In genomic region chr12:95522692-95523091, GRCh38 we compare ENCODE assay signal across 28 cellular contexts. TPM values are rescaled to one million over a fixed set of nuclear protein-coding genes. Genes with fewer than 3 reads are reported as not detected.
"Had no signal": no experiment of that assay in that cellular context is flagged by ENCODE, and none has a peak within 500 bp of the region (broad histone marks: within the 10 kb centered on the region; RNA-seq: fewer than 3 reads in every experiment).

No MANE protein-coding gene starts in this region.

- H3K27me3 Mint-ChIP-seq: activated CD4-positive, alpha-beta memory T cell treated with anti-CD3 and anti-CD28 coated beads for 36 hours; activated CD4-positive, alpha-beta T cell treated with anti-CD3 and anti-CD28 coated beads, Interleukin-2, amount 10 ng/mL, durations not matched to agents 24 days and 14 days; activated T-cell treated with anti-CD3 and anti-CD28 coated beads, Interleukin-2, amount 50 U/mL, for 24 hours; naive thymus-derived CD8-positive, alpha-beta T cell had no signal

- H3K27me3 ChIP-seq: brain microvascular endothelial cell, pancreas, suprapubic skin, tibial artery, upper lobe of right lung had no signal

- H3K9me3 Mint-ChIP-seq: activated CD4-positive, alpha-beta memory T cell treated with anti-CD3 and anti-CD28 coated beads for 36 hours; activated CD4-positive, alpha-beta T cell treated with anti-CD3 and anti-CD28 coated beads, Interleukin-2, amount 10 ng/mL, durations not matched to agents 24 days and 14 days; activated T-cell treated with anti-CD3 and anti-CD28 coated beads, Interleukin-2, amount 50 U/mL, for 24 hours; endodermal cell; naive thymus-derived CD8-positive, alpha-beta T cell; neural crest cell had no signal

- H3K36me3 ChIP-seq: brain microvascular endothelial cell, pancreas had no signal

- DNase-seq: activated CD4-positive, alpha-beta memory T cell treated with anti-CD3 and anti-CD28 coated beads for 36 hours; activated CD4-positive, alpha-beta T cell treated with anti-CD3 and anti-CD28 coated beads, Interleukin-2, amount 10 ng/mL, durations not matched to agents 24 days and 14 days; activated CD8-positive, alpha-beta memory T cell treated with anti-CD3 and anti-CD28 coated beads, Interleukin-2, amount 50 U/mL, for 48 hours; activated gamma-delta T cell; activated naive CD4-positive, alpha-beta T cell treated with anti-CD3 and anti-CD28 coated beads, Interleukin-2, amount 50 U/mL, for 16 hours; activated T-cell treated with anti-CD3 and anti-CD28 coated beads, Interleukin-2, amount 50 U/mL, for 24 hours; amniotic stem cell; brain microvascular endothelial cell; endodermal cell; foreskin fibroblast; head of caudate nucleus; hippocampal formation; midbrain; naive thymus-derived CD8-positive, alpha-beta T cell; nucleus accumbens; pancreas; psoas muscle; stimulated activated CD4-positive, alpha-beta T cell treated with anti-CD3 and anti-CD28 coated beads, Interleukin-15, amount 100 ng/mL, for 24 hours; stimulated activated CD4-positive, alpha-beta T cell treated with anti-CD3 and anti-CD28 coated beads, Interleukin-2, amount 100 ng/mL, for 24 hours; stimulated activated naive CD4-positive, alpha-beta T cell; tibial artery; upper lobe of right lung had no signal

- H3K4me1 Mint-ChIP-seq: activated CD4-positive, alpha-beta T cell treated with anti-CD3 and anti-CD28 coated beads, Interleukin-2, amount 10 ng/mL, durations not matched to agents 24 days and 14 days; naive thymus-derived CD8-positive, alpha-beta T cell; neural crest cell had no signal

- H3K27ac ChIP-seq: brain microvascular endothelial cell, pancreas, psoas muscle, suprapubic skin, tibial artery, upper lobe of right lung, VCaP had no signal

- H3K4me1 ChIP-seq: pancreas, psoas muscle, suprapubic skin, tibial artery, upper lobe of right lung had no signal

- H3K4me3 Mint-ChIP-seq: activated CD4-positive, alpha-beta memory T cell treated with anti-CD3 and anti-CD28 coated beads for 36 hours; activated CD4-positive, alpha-beta T cell treated with anti-CD3 and anti-CD28 coated beads, Interleukin-2, amount 10 ng/mL, durations not matched to agents 24 days and 14 days; activated T-cell treated with anti-CD3 and anti-CD28 coated beads, Interleukin-2, amount 50 U/mL, for 24 hours; endodermal cell; naive thymus-derived CD8-positive, alpha-beta T cell; neural crest cell had no signal

- H3K4me3 ChIP-seq: pancreas, psoas muscle, suprapubic skin, tibial artery, upper lobe of right lung had no signal

- H3K9me3 ChIP-seq: pancreas, psoas muscle, suprapubic skin, tibial artery, upper lobe of right lung had no signal

- ATAC-seq: activated CD4-positive, CD25-positive, alpha-beta regulatory T cell treated with anti-CD3 and anti-CD28 coated beads, Interleukin-2, amount 50 U/mL, for 24 hours; esophagus mucosa; naive thymus-derived CD8-positive, alpha-beta T cell; pancreas; psoas muscle; upper lobe of right lung had no signal

- H3K27ac Mint-ChIP-seq: activated CD4-positive, alpha-beta memory T cell treated with anti-CD3 and anti-CD28 coated beads for 36 hours; activated CD4-positive, alpha-beta T cell treated with anti-CD3 and anti-CD28 coated beads, Interleukin-2, amount 10 ng/mL, durations not matched to agents 24 days and 14 days had no signal

RNA-seq across cellular contexts. Expression of gene USP44, which starts 28.6 kb away (rescaled TPM):
- total RNA-seq: chondrocyte, esophagus mucosa had no signal
